12 cellular contexts compared by ENCODE assay signal in the genomic region with DNA sequence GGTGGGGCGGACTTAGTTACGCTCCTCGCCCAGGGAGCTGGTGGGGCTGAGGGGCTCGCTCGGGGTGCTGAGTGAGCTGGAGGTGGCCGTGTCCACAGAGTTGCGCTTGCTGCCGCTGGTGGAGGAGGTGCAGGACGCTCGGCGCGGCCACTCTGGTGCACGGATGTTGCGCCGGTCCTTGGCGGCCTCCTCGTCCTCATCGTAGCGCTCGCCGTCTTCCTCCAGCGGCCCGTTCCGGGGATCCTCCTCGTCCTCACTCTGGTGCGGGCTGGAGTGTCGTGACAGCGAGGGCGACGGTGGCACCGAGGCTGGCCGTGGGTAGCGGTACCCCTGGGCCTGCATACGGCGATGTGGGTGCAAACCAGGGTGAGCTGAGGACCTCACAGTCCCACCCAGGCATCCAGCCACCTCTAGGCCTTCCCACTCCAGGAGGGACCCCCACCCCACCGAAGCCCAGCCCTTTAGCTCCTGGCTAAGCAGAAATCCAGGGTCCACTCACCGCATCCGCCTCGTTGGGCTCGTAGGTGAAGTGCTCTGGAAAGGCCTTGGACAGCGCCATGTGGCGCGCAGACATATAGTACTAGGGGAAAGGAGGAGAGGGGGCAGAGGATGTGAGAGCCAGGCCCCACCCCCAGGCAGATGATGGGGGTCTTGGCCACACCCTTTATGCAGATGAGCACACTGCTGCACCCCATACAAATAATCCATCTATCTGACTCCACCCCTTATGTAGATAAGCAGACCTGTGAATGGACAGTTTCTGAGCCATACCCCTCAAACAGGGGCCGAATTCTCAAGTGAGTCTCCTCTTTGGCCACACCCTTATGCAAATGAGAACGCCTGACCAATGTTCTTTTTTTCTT. TPM values are rescaled to one million over a fixed set of nuclear protein-coding genes. Genes with fewer than 3 reads are reported as not detected.
DNase-seq lines count a peak whose midpoint lies in the region; ATAC-seq and TF ChIP-seq lines count a peak whose summit lies in the region.
"Had no signal": no experiment of that assay in that cellular context is flagged by ENCODE, and none has a peak within 500 bp of the region (broad histone marks: within the 10 kb centered on the region; RNA-seq: fewer than 3 reads in every experiment).

No MANE protein-coding gene starts in this region.

- ATAC-seq in stimulated activated effector memory CD8-positive, alpha-beta T cell treated with anti-CD3 and anti-CD28 coated beads, Interleukin-12 subunit alpha, Interleukin-12 subunit beta, amount 100 ng/mL, for 72 hours: no peak
- ATAC-seq: natural killer cell had no signal

- TF ChIP-seq CTCF in chondrocyte (IDR thresholded peaks at IDR 0.05) (no peak), esophagus muscularis mucosa (IDR thresholded peaks at IDR 0.05) (no peak)

- H3K27me3 Mint-ChIP-seq in activated naive CD4-positive, alpha-beta T cell treated with anti-CD3 and anti-CD28 coated beads, Interleukin-2, amount 10 ng/mL, durations not matched to agents 7 days and 5 days: no peaks in the 10 kb centered on the region
- no peaks in the 10 kb centered on the region for H3K27me3 Mint-ChIP-seq in chondrocyte (ENCODE audit: low read depth)

- no peak overlapping the region for H3K4me3 ChIP-seq in esophagus muscularis mucosa

- no peak for TF ChIP-seq POLR2A in esophagus muscularis mucosa (IDR thresholded peaks at IDR 0.05; ENCODE audit: low read depth)

- no peak overlapping the region for H3K4me3 Mint-ChIP-seq in activated naive CD4-positive, alpha-beta T cell treated with anti-CD3 and anti-CD28 coated beads, Interleukin-2, amount 10 ng/mL, durations not matched to agents 7 days and 5 days
- H3K4me3 Mint-ChIP-seq in stimulated activated effector memory CD8-positive, alpha-beta T cell treated with anti-CD3 and anti-CD28 coated beads, Interleukin-12 subunit alpha, Interleukin-12 subunit beta, amount 100 ng/mL, for 72 hours: no peak overlapping the region
- no peak overlapping the region for H3K4me3 Mint-ChIP-seq in chondrocyte (ENCODE audit: unreplicated experiment)
- H3K4me3 Mint-ChIP-seq: natural killer cell had no signal

- H3K27me3 ChIP-seq in esophagus muscularis mucosa: no peaks in the 10 kb centered on the region

- TF ChIP-seq EP300 in esophagus muscularis mucosa (IDR thresholded peaks at IDR 0.05): no peak

- H3K36me3 ChIP-seq in esophagus muscularis mucosa: peaks cover 31 to 88% (median 77%) of the 10 kb centered on the region in 4 donors

- CTCF ChIA-PET in activated naive CD4-positive, alpha-beta T cell treated with anti-CD3 and anti-CD28 coated beads, Interleukin-2, amount 10 ng/mL, durations not matched to agents 7 days and 5 days (lab: Charles Lee): interaction anchor here (0.6 to 2.7 kb wide), 14 partner anchors 18 to 294 kb away, joined by 3 to 22 read pairs (median 6); partner anchors contain the start of genes DHDH, GYS1, PPP1R15A and RUVBL2

- intact Hi-C loops in esophagus muscularis mucosa (cut with DNase I): loop anchor here (5.0 kb wide), 2 partner anchors 97 to 182 kb away; partner anchors contain the start of gene PPP1R15A

- no peaks in the 10 kb centered on the region for H3K9me3 Mint-ChIP-seq in activated naive CD4-positive, alpha-beta T cell treated with anti-CD3 and anti-CD28 coated beads, Interleukin-2, amount 10 ng/mL, durations not matched to agents 7 days and 5 days
- H3K9me3 Mint-ChIP-seq in stimulated activated effector memory CD8-positive, alpha-beta T cell treated with anti-CD3 and anti-CD28 coated beads, Interleukin-12 subunit alpha, Interleukin-12 subunit beta, amount 100 ng/mL, for 72 hours: no peaks in the 10 kb centered on the region
- no peaks in the 10 kb centered on the region for H3K9me3 Mint-ChIP-seq in chondrocyte (ENCODE audit: low read depth)
- H3K9me3 Mint-ChIP-seq: natural killer cell had no signal

- WGBS in esophagus muscularis mucosa: 94% methylated on average over 39 of the region's 45 CpGs

- no peak for DNase-seq in activated naive CD4-positive, alpha-beta T cell treated with anti-CD3 and anti-CD28 coated beads, Interleukin-2, amount 10 ng/mL, durations not matched to agents 7 days and 5 days
- no peak for DNase-seq in activated naive CD4-positive, alpha-beta T cell treated with anti-CD3 and anti-CD28 coated beads, Interleukin-2, amount 50 U/mL, for 16 hours
- DNase-seq in NCI-H446 treated with DMSO at 0.1 percent for 48 hours (lab: John Stamatoyannopoulos, UW): peak; percentile 29
- no peak for DNase-seq in stimulated activated effector memory CD8-positive, alpha-beta T cell treated with anti-CD3 and anti-CD28 coated beads, Interleukin-12 subunit alpha, Interleukin-12 subunit beta, amount 100 ng/mL, for 72 hours (ENCODE audit: low spot score in 2 of 2)
- DNase-seq in chondrocyte (ENCODE audit: low spot score): no peak
- DNase-seq in esophagus muscularis mucosa (ENCODE audit: extremely low spot score): no peak
- no peak for DNase-seq in RPMI8226
- DNase-seq: activated naive CD4-positive, alpha-beta T cell; effector CD8-positive, alpha-beta T cell; natural killer cell had no signal

- peaks cover 38% of the 10 kb centered on the region for H3K36me3 Mint-ChIP-seq in activated naive CD4-positive, alpha-beta T cell treated with anti-CD3 and anti-CD28 coated beads, Interleukin-2, amount 10 ng/mL, durations not matched to agents 7 days and 5 days
- peaks cover 94% of the 10 kb centered on the region for H3K36me3 Mint-ChIP-seq in stimulated activated effector memory CD8-positive, alpha-beta T cell treated with anti-CD3 and anti-CD28 coated beads, Interleukin-12 subunit alpha, Interleukin-12 subunit beta, amount 100 ng/mL, for 72 hours
- peaks cover 20% of the 10 kb centered on the region for H3K36me3 Mint-ChIP-seq in chondrocyte (ENCODE audit: low read depth)
- H3K36me3 Mint-ChIP-seq: natural killer cell had no signal

- H3K27ac ChIP-seq in cingulate gyrus (ENCODE audit: low read depth, low read length) (peak overlapping the region; percentile 29), esophagus muscularis mucosa (replicated peaks in 1 of 4) (peak overlapping the region in 2 of 4 donors; percentile 93)
- H3K27ac ChIP-seq: VCaP had no signal

- H3K9me3 ChIP-seq in esophagus muscularis mucosa: no peaks in the 10 kb centered on the region

- H3K27ac Mint-ChIP-seq in activated naive CD4-positive, alpha-beta T cell treated with anti-CD3 and anti-CD28 coated beads, Interleukin-2, amount 10 ng/mL, durations not matched to agents 7 days and 5 days: peak overlapping the region; percentile 33
- peak overlapping the region; percentile 38 for H3K27ac Mint-ChIP-seq in stimulated activated effector memory CD8-positive, alpha-beta T cell treated with anti-CD3 and anti-CD28 coated beads, Interleukin-12 subunit alpha, Interleukin-12 subunit beta, amount 100 ng/mL, for 72 hours
- no peak overlapping the region for H3K27ac Mint-ChIP-seq in chondrocyte (ENCODE audit: unreplicated experiment)
- H3K27ac Mint-ChIP-seq: natural killer cell had no signal

- peaks cover 31% of the 10 kb centered on the region for H3K4me1 Mint-ChIP-seq in activated naive CD4-positive, alpha-beta T cell treated with anti-CD3 and anti-CD28 coated beads, Interleukin-2, amount 10 ng/mL, durations not matched to agents 7 days and 5 days
- peaks cover 44% of the 10 kb centered on the region for H3K4me1 Mint-ChIP-seq in stimulated activated effector memory CD8-positive, alpha-beta T cell treated with anti-CD3 and anti-CD28 coated beads, Interleukin-12 subunit alpha, Interleukin-12 subunit beta, amount 100 ng/mL, for 72 hours
- H3K4me1 Mint-ChIP-seq in chondrocyte (ENCODE audit: low read depth): peaks cover 32% of the 10 kb centered on the region

- H3K4me1 ChIP-seq in esophagus muscularis mucosa: peaks cover 35 to 45% (median 42%) of the 10 kb centered on the region in 4 donors

RNA-seq across cellular contexts. Expression of gene FTL, which starts 4.4 kb away (rescaled TPM):
- 1,722 to 4,533 TPM (median 1,892 TPM) in 3 replicates for total RNA-seq in chondrocyte
- total RNA-seq in esophagus muscularis mucosa: 1,000 to 10,000 TPM; 3,246 to 4,339 (median 3,896) TPM

RNA-seq across cellular contexts. Expression of gene BAX, which starts 14.8 kb away (rescaled TPM):
- total RNA-seq in chondrocyte: 161 to 167 TPM (median 165 TPM) in 3 replicates
- 10 to 100 TPM; 39.0 to 50.4 (median 42.3) TPM for total RNA-seq in esophagus muscularis mucosa

RNA-seq across cellular contexts. Expression of gene GYS1, which starts 23.6 kb away (rescaled TPM):
- total RNA-seq in chondrocyte: 43.4 to 51.1 TPM (median 49.1 TPM) in 3 replicates
- total RNA-seq in esophagus muscularis mucosa: 10 to 100 TPM; 33.3 to 39.3 (median 37.3) TPM

RNA-seq across cellular contexts. Expression of gene RUVBL2, which starts 24.2 kb away (rescaled TPM):
- total RNA-seq in chondrocyte: 45.3 to 72.5 TPM (median 47.7 TPM) in 3 replicates
- 100 to 1,000 TPM in 2 of 4 donors, 10 to 100 TPM in 2; 72.7 to 113 (median 97.6) TPM for total RNA-seq in esophagus muscularis mucosa

RNA-seq across cellular contexts. Expression of gene DHDH, which starts 36.0 kb away (rescaled TPM):
- not detected in 3 replicates for total RNA-seq in chondrocyte
- under 1 TPM in 1 of 4 donors, not detected in 3; 0.57 TPM for total RNA-seq in esophagus muscularis mucosa
- total RNA-seq: natural killer cell had no signal
